Comparison of ENCODE assay signal across 9 cellular contexts in genomic region chr2:232901711-232902578, GRCh38. TPM values are rescaled to one million over a fixed set of nuclear protein-coding genes. Genes with fewer than 3 reads are reported as not detected.
DNase-seq lines count a peak whose midpoint lies in the region; ATAC-seq lines count a peak whose summit lies in the region.
"Had no signal": no experiment of that assay in that cellular context is flagged by ENCODE, and none has a peak within 500 bp of the region (broad histone marks: within the 10 kb centered on the region; RNA-seq: fewer than 3 reads in every experiment).

No MANE protein-coding gene starts in this region.

- no peak overlapping the region for H3K4me3 Mint-ChIP-seq in CD8-positive, alpha-beta memory T cell

- H3K27ac ChIP-seq in CD8-positive, alpha-beta memory T cell (ENCODE audit: low read depth, low read length), result no peak overlapping the region

- no peaks in the 10 kb centered on the region for H3K27me3 ChIP-seq in CD8-positive, alpha-beta memory T cell (ENCODE audit: insufficient read depth, low read length, poor library complexity, severe bottlenecking)

- no peaks in the 10 kb centered on the region for H3K36me3 ChIP-seq in CD8-positive, alpha-beta memory T cell (ENCODE audit: insufficient read depth, low read length)

- no peaks in the 10 kb centered on the region for H3K36me3 Mint-ChIP-seq in CD8-positive, alpha-beta memory T cell

- POLR2A ChIA-PET in CD8-positive, alpha-beta memory T cell (lab: Charles Lee), result no interaction called here

- CTCF ChIA-PET in CD8-positive, alpha-beta memory T cell (lab: Charles Lee), result no interaction called here

- no peaks in the 10 kb centered on the region for H3K9me3 Mint-ChIP-seq in CD8-positive, alpha-beta memory T cell

- peak; percentile 32 for DNase-seq in activated naive CD4-positive, alpha-beta T cell treated with Interleukin-2 at 50 U/mL for 16 hours
- DNase-seq in activated naive CD4-positive, alpha-beta T cell treated with anti-CD3 and anti-CD28 coated beads, Interleukin-2, amount 50 U/mL, for 16 hours, result no peak
- DNase-seq in T1000 (lab: John Stamatoyannopoulos, UW) (peak; percentile 51), head of caudate nucleus (peak in 33 of 42 donors; percentile 39 to 91 (median 68)), GM19240 (ENCODE audit: insufficient read length, low spot score) (no peak)
- DNase-seq in stimulated activated naive CD8-positive, alpha-beta T cell treated with anti-CD3 and anti-CD28 coated beads, Interleukin-15, Interleukin-2, amounts not matched to agents 100 U/mL and 50 U/mL, for 24 hours, result peak; percentile 52
- no peak for DNase-seq in CD8-positive, alpha-beta memory T cell
- DNase-seq in activated CD4-positive, CD25-positive, alpha-beta regulatory T cell (lab: John Stamatoyannopoulos, UW), result no peak
- DNase-seq: NCI-H2171 had no signal

- intact Hi-C loops in head of caudate nucleus (cut with DNase I), result no loop called here

- ATAC-seq in stimulated activated naive CD8-positive, alpha-beta T cell treated with anti-CD3 and anti-CD28 coated beads, Interleukin-15, Interleukin-2, amounts not matched to agents 100 U/mL and 50 U/mL, for 24 hours, result peak; percentile 88

- H3K27me3 Mint-ChIP-seq in CD8-positive, alpha-beta memory T cell, result peaks cover 3% of the 10 kb centered on the region in 2 donors

- no peaks in the 10 kb centered on the region for H3K9me3 ChIP-seq in CD8-positive, alpha-beta memory T cell (ENCODE audit: low read length)

- H3K27ac Mint-ChIP-seq in CD8-positive, alpha-beta memory T cell, result peak overlapping the region in 1 of 8 donors; percentile 83

- H3K4me3 ChIP-seq in CD8-positive, alpha-beta memory T cell (ENCODE audit: low read length), result no peak overlapping the region

- H3K4me1 Mint-ChIP-seq in CD8-positive, alpha-beta memory T cell, result no peaks in the 10 kb centered on the region

- no peaks in the 10 kb centered on the region for H3K4me1 ChIP-seq in CD8-positive, alpha-beta memory T cell (ENCODE audit: insufficient read depth, low read length)

RNA-seq across cellular contexts. Expression of gene SNORC, which starts 31.9 kb away (rescaled TPM):
- 1 to 10 TPM; 1.5 to 2.5 TPM for total RNA-seq in CD8-positive, alpha-beta memory T cell
- not detected for polyA plus RNA-seq in CD8-positive, alpha-beta memory T cell

Comparison
In these comparisons a context has a peak if more than half of its experiments do, and no peak if none do; other contexts are left out.
1. DNase-seq: peak in activated naive CD4-positive, alpha-beta T cell treated with Interleukin-2 at 50 U/mL for 16 hours (single experiment), T1000 (single experiment), head of caudate nucleus (33 of 42) and stimulated activated naive CD8-positive, alpha-beta T cell treated with anti-CD3 and anti-CD28 coated beads, Interleukin-15, Interleukin-2, amounts not matched to agents 100 U/mL and 50 U/mL, for 24 hours (single experiment); none in activated naive CD4-positive, alpha-beta T cell treated with anti-CD3 and anti-CD28 coated beads, Interleukin-2, amount 50 U/mL, for 16 hours (single experiment), CD8-positive, alpha-beta memory T cell (0 of 5), activated CD4-positive, CD25-positive, alpha-beta regulatory T cell (0 of 4) and GM19240 (single experiment).